In the genomic region with DNA sequence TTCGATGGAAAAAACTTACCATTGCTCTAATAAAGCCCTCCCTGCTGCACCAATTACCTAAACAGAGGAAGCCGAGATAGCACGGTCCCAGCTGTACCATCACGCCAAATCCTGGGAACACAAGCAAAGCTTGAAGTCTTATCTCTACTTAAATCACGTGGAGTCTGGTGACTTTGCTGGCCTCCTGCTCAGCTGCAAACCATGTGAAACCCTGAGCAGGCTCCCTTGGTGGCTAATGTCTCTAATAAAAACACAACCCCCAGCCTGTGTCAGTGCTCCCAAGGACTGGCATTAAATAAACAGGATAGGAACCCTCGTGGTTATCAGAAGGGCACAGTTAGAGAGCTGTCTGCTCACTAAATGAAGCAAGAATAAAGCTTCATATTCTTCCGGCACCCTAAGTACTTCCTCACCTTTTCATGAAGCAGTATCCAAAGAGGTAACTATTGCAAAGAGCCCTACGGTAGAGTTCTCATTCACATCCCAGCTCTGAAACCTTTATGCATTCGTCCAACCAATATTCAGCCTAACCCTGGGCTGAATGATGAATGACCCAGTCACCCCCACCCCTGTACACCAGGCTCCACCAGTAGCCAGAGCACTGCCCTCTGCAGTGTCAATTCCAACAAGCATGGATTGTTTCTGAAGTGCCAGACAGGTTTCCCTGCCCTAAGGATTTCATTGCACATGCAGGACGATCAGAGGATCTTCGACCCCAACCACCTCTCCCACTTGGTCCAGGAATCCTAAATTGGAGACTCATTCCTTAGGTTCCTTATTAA, we compare ENCODE assay signal across 28 cellular contexts.
"Had no signal": no experiment of that assay in that cellular context is flagged by ENCODE, and none has a peak within 500 bp of the region (broad histone marks: within the 10 kb centered on the region; RNA-seq: fewer than 3 reads in every experiment).

No MANE protein-coding gene starts in this region.

- H3K4me1 ChIP-seq: ascending aorta, breast epithelium, Peyer's patch had no signal

- DNase-seq: activated CD4-positive, alpha-beta T cell treated with anti-CD3 and anti-CD28 coated beads, Interleukin-2, amount 10 ng/mL, durations not matched to agents 24 days and 14 days; activated CD4-positive, alpha-beta T cell treated with anti-CD3 and anti-CD28 coated beads, Interleukin-2, amount 50 U/mL, for 4 hours; activated CD8-positive, alpha-beta T cell treated with anti-CD3 and anti-CD28 coated beads for 36 hours; activated effector memory CD4-positive, alpha-beta T cell treated with anti-CD3 and anti-CD28 coated beads, Interleukin-2, amount 50 U/mL, for 16 hours; activated naive CD4-positive, alpha-beta T cell; activated naive CD4-positive, alpha-beta T cell treated with anti-CD3 and anti-CD28 coated beads, Interleukin-2, amount 50 U/mL, for 16 hours; activated naive CD8-positive, alpha-beta T cell treated with anti-CD3 and anti-CD28 coated beads for 36 hours; activated T-cell treated with anti-CD3 and anti-CD28 coated beads, Interleukin-2, amount 50 U/mL, for 1 hour; activated T-cell treated with anti-CD3 and anti-CD28 coated beads, Interleukin-2, amount 50 U/mL, for 72 hours; amniotic stem cell; Karpas-422; KBM-7; NCI-H1105; NCI-H1417 treated with DMSO at 0.1 percent for 48 hours; NCI-H1694 treated with DMSO at 0.1 percent for 48 hours; NCI-H2029; NCI-H345; NCI-H526 treated with DMSO at 0.1 percent for 48 hours; NCI-H774; PC-3; Peyer's patch; RPMI8226; SHP77 treated with DMSO at 0.1 percent for 48 hours; T1000 had no signal

- ATAC-seq: activated CD8-positive, alpha-beta T cell treated with anti-CD3 and anti-CD28 coated beads for 36 hours; activated T-cell treated with anti-CD3 and anti-CD28 coated beads, Interleukin-2, amount 50 U/mL, for 72 hours; activated T-helper 17 cell treated with anti-CD3 and anti-CD28 coated beads, Interleukin-2, amount 50 U/mL, for 72 hours; PC-3 had no signal

- H3K27ac ChIP-seq: ascending aorta, breast epithelium, Peyer's patch, SK-N-MC had no signal

- H3K4me1 Mint-ChIP-seq: activated CD4-positive, alpha-beta T cell treated with anti-CD3 and anti-CD28 coated beads, Interleukin-2, amount 10 ng/mL, durations not matched to agents 24 days and 14 days; activated naive CD8-positive, alpha-beta T cell treated with anti-CD3 and anti-CD28 coated beads for 36 hours; activated T-helper 17 cell treated with anti-CD3 and anti-CD28 coated beads, Interleukin-2, amount 50 U/mL, for 72 hours had no signal

- H3K36me3 Mint-ChIP-seq: activated naive CD8-positive, alpha-beta T cell treated with anti-CD3 and anti-CD28 coated beads for 36 hours had no signal

- H3K9me3 Mint-ChIP-seq: activated CD4-positive, alpha-beta T cell treated with anti-CD3 and anti-CD28 coated beads, Interleukin-2, amount 10 ng/mL, durations not matched to agents 24 days and 14 days; activated CD8-positive, alpha-beta T cell treated with anti-CD3 and anti-CD28 coated beads for 36 hours; activated naive CD8-positive, alpha-beta T cell treated with anti-CD3 and anti-CD28 coated beads for 36 hours; activated T-helper 17 cell treated with anti-CD3 and anti-CD28 coated beads, Interleukin-2, amount 50 U/mL, for 72 hours had no signal

- H3K27me3 ChIP-seq: ascending aorta, breast epithelium, Peyer's patch had no signal

- H3K9me3 ChIP-seq: ascending aorta, breast epithelium, Peyer's patch had no signal

- H3K4me3 Mint-ChIP-seq: activated CD4-positive, alpha-beta T cell treated with anti-CD3 and anti-CD28 coated beads, Interleukin-2, amount 10 ng/mL, durations not matched to agents 24 days and 14 days; activated CD8-positive, alpha-beta T cell treated with anti-CD3 and anti-CD28 coated beads for 36 hours; activated naive CD8-positive, alpha-beta T cell treated with anti-CD3 and anti-CD28 coated beads for 36 hours; activated T-cell treated with anti-CD3 and anti-CD28 coated beads, Interleukin-2, amount 50 U/mL, for 72 hours; activated T-helper 17 cell treated with anti-CD3 and anti-CD28 coated beads, Interleukin-2, amount 50 U/mL, for 72 hours had no signal

- H3K4me3 ChIP-seq: ascending aorta, breast epithelium, Peyer's patch, SK-N-MC had no signal

- H3K36me3 ChIP-seq: ascending aorta, breast epithelium, Peyer's patch had no signal

- H3K27ac Mint-ChIP-seq: activated CD4-positive, alpha-beta T cell treated with anti-CD3 and anti-CD28 coated beads, Interleukin-2, amount 10 ng/mL, durations not matched to agents 24 days and 14 days; activated CD8-positive, alpha-beta T cell treated with anti-CD3 and anti-CD28 coated beads for 36 hours; activated naive CD8-positive, alpha-beta T cell treated with anti-CD3 and anti-CD28 coated beads for 36 hours; activated T-cell treated with anti-CD3 and anti-CD28 coated beads, Interleukin-2, amount 50 U/mL, for 72 hours; activated T-helper 17 cell treated with anti-CD3 and anti-CD28 coated beads, Interleukin-2, amount 50 U/mL, for 72 hours had no signal

- H3K27me3 Mint-ChIP-seq: activated CD8-positive, alpha-beta T cell treated with anti-CD3 and anti-CD28 coated beads for 36 hours; activated naive CD8-positive, alpha-beta T cell treated with anti-CD3 and anti-CD28 coated beads for 36 hours had no signal
